1 cellular context compared by ENCODE assay signal in the genomic region with DNA sequence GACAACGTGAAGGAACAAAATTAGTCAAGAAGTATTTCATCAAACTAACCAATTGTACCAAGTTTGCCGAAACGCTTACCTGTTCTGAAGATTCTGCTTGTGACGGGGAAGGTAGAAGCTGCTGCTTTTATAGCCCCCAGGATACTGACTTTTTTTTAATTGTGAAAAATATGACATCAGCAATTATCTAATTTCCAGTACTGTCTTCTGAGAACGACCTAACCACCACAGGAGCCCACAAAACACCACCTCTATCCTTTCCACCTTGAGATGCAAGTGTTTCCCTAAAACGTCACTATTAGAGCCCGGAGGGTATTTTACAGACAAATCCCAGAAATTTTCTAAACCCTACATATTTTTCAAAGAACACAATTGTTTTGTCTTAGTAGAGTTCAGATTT.
TF ChIP-seq lines count a peak whose summit lies in the region.

A gene with protein sequence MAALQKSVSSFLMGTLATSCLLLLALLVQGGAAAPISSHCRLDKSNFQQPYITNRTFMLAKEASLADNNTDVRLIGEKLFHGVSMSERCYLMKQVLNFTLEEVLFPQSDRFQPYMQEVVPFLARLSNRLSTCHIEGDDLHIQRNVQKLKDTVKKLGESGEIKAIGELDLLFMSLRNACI (minus strand): TSS at position 101 of the 400 bp plus-strand sequence. CDS start 156 bp downstream, outside the sequence.

TF ChIP-seq in K562, 482 proteins besides CTCF, POLR2A, EP300 and RAD21:
- TF ChIP-seq GATAD2A (IDR thresholded peaks at IDR 0.05): no peak
- TF ChIP-seq C11orf30 (IDR thresholded peaks at IDR 0.05; ENCODE audit: low read depth): peak; percentile 30; the same call in 1 of the 2 replicates
- no peak for TF ChIP-seq SPI1 (IDR thresholded peaks at IDR 0.05; ENCODE audit: borderline replicate concordance, low read depth, low read length)
- 0 out of 2 replicates have a peak, but pooled peaks have one; percentile 26 for TF ChIP-seq MAFG (tag; conservative IDR thresholded peaks at IDR 0.05)
- peak; percentile 46; the same call in 1 of the 2 replicates for TF ChIP-seq ZNF316 (IDR thresholded peaks at IDR 0.05)
- peak; percentile 63 for TF ChIP-seq CBX8 (IDR thresholded peaks at IDR 0.05; ENCODE audit: borderline replicate concordance, extremely low read depth, low read depth, low read length, poor library complexity, severe bottlenecking)
TF ChIP-seq in K562: peak in this region for 4.
